8 cellular contexts compared by ENCODE assay signal in the genomic region with DNA sequence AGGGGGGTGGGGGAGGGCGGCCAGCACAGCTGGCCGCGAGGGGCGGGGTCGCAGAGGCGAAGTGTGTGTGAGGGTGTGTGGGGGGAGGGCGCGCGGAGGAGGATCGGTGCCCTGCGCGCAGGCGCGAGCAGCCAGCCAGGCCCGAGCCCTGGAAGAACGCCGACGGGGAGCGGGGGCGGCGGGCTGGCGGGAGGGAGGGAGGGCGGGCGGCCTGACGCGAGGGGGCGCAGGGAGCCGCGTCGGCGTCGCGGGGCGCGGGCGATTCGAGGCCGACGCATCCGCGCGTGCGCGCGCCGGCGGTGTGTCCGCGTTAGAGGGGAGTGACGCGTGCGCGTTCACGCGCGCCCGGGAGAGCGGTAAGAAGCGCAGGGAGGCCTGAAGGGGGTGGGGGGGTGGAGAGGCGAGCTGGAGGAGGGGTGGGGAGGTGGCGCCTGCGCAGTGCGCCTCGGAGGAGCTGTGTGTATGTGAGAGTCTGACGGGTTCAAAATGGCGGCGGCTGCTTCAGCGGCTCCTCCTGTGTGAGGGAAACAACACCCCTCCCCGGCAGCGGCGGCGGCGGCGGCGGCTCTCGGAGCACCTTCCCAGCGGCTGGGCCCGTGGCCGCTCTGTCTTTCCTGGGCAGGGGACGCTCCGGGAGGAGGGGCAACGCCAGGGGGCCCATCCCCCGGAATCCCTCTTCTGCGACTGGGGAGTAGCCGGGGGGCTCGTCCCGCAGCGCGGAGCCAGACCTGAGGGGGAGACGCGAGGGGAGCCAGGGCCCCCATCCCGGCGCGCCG. TPM values are rescaled to one million over a fixed set of nuclear protein-coding genes. Genes with fewer than 3 reads are reported as not detected.
DNase-seq lines count a peak whose midpoint lies in the region; ATAC-seq lines count a peak whose summit lies in the region.

A gene (plus strand): TSS at position 463 of the 776 bp plus-strand sequence. CDS start 2,054 bp downstream, outside the sequence.

- H3K36me3 ChIP-seq in HUES6 (ENCODE audit: control insufficient read depth, insufficient read depth, low read length) = peaks cover 4% of the 10 kb centered on the region; the same call in 1 of the 2 replicates
- peaks cover 27% of the 10 kb centered on the region for H3K36me3 ChIP-seq in NT2/D1 (ENCODE audit: insufficient read depth, insufficient read length, low read length)
- H3K36me3 ChIP-seq in endocrine pancreas (ENCODE audit: control insufficient read depth, insufficient read depth, low read length) = no peaks in the 10 kb centered on the region
- no peaks in the 10 kb centered on the region for H3K36me3 ChIP-seq in mesendoderm (ENCODE audit: control insufficient read depth, insufficient read depth, low read length)

- H3K4me2 ChIP-seq in mesendoderm (ENCODE audit: low read length) = peak within 1 kb of the TSS; percentile 73

- peak within 1 kb of the TSS; percentile 61 for H2BK15ac ChIP-seq in mesendoderm (replicated peaks; ENCODE audit: low read depth)

- WGBS in mesendoderm (ENCODE audit: extremely low coverage, insufficient coverage, low lambda C conversion rate) = no CpG with 5 or more reads among the region's 95 CpGs

- H3K18ac ChIP-seq in mesendoderm (ENCODE audit: low read length) = peak within 1 kb of the TSS; percentile 100

- peak within 1 kb of the TSS; percentile 100 for H3K23ac ChIP-seq in mesendoderm (ENCODE audit: low read length)

- peaks cover 3% of the 10 kb centered on the region for H3K79me1 ChIP-seq in mesendoderm (ENCODE audit: low read length)

- H4K5ac ChIP-seq in mesendoderm (ENCODE audit: low read length) = no peak within 1 kb of the TSS

- H3K27ac ChIP-seq in HUES6 (ENCODE audit: low read depth, low read length) (peak within 1 kb of the TSS; percentile 86; the same call in 1 of the 2 replicates), mesendoderm (ENCODE audit: low read depth, low read length) (peak within 1 kb of the TSS; percentile 98)

- H3K4ac ChIP-seq in mesendoderm (ENCODE audit: low read depth, low read length) = peak within 1 kb of the TSS; percentile 97

- peak within 1 kb of the TSS; percentile 90 for H2BK120ac ChIP-seq in mesendoderm (ENCODE audit: low read depth, low read length)

- H3K9me3 ChIP-seq in HUES6 (ENCODE audit: control insufficient read depth, insufficient read depth, low read depth, low read length) (no peaks in the 10 kb centered on the region), NT2/D1 (ENCODE audit: insufficient read depth, low read length) (no peaks in the 10 kb centered on the region), endocrine pancreas (ENCODE audit: control insufficient read depth, low read length) (no peaks in the 10 kb centered on the region)

- peak; percentile 98 for DNase-seq in COR-L47 (lab: John Stamatoyannopoulos, UW)
- DNase-seq in NT2/D1 (ENCODE audit: low read depth, low spot score) = peak; percentile 100
- peak; percentile 99 for DNase-seq in activated CD8-positive, alpha-beta memory T cell treated with anti-CD3 and anti-CD28 coated beads, Interleukin-2, amount 50 U/mL, for 1 hour (ENCODE audit: extremely low read depth)
- peak; percentile 99 for DNase-seq in mesendoderm
- peak; percentile 99 for DNase-seq in stimulated activated CD8-positive, alpha-beta memory T cell treated with anti-CD3 and anti-CD28 coated beads, Interleukin-12 subunit alpha, Interleukin-12 subunit beta, amount 100 ng/mL, for 4 hours (ENCODE audit: low read depth)

- H3K4me1 ChIP-seq in HUES6 (ENCODE audit: control insufficient read depth, insufficient read depth, low read length) (peaks cover 21% of the 10 kb centered on the region), NT2/D1 (ENCODE audit: insufficient read depth, insufficient read length) (no peaks in the 10 kb centered on the region), endocrine pancreas (ENCODE audit: control insufficient read depth, insufficient read depth, low read length) (no peaks in the 10 kb centered on the region), mesendoderm (ENCODE audit: control insufficient read depth, low read depth, low read length) (no peaks in the 10 kb centered on the region)

- peak within 1 kb of the TSS; percentile 95 for H3K56ac ChIP-seq in mesendoderm (ENCODE audit: low read length)

- H3K4me3 ChIP-seq in HUES6 (ENCODE audit: low read depth, low read length) = peak within 1 kb of the TSS; percentile 97
- H3K4me3 ChIP-seq in NT2/D1 (ENCODE audit: insufficient read length, low read depth) = peak within 1 kb of the TSS; percentile 96
- H3K4me3 ChIP-seq in endocrine pancreas (ENCODE audit: control insufficient read depth, insufficient read depth, low read length) = peak within 1 kb of the TSS; percentile 92
- peak within 1 kb of the TSS; percentile 99 for H3K4me3 ChIP-seq in mesendoderm (ENCODE audit: low read length)

- peak within 1 kb of the TSS; percentile 96 for H4K8ac ChIP-seq in mesendoderm (ENCODE audit: low read depth, low read length)

- peaks cover 41% of the 10 kb centered on the region for H3K79me2 ChIP-seq in mesendoderm (ENCODE audit: control insufficient read depth, insufficient read depth, low read length)

- H2BK5ac ChIP-seq in mesendoderm (ENCODE audit: low read length) = peak within 1 kb of the TSS; percentile 45

- H3K9ac ChIP-seq in HUES6 (ENCODE audit: low read length) = peak within 1 kb of the TSS; percentile 94
- H3K9ac ChIP-seq in NT2/D1 (ENCODE audit: insufficient read length, low read depth) = peak within 1 kb of the TSS; percentile 98
- H3K9ac ChIP-seq in endocrine pancreas (ENCODE audit: control insufficient read depth, insufficient read depth, low read length) = peak within 1 kb of the TSS; percentile 84
- peak within 1 kb of the TSS; percentile 97 for H3K9ac ChIP-seq in mesendoderm (ENCODE audit: low read length)

- H2AK5ac ChIP-seq in mesendoderm (ENCODE audit: low read length) = no peak within 1 kb of the TSS

- peak; percentile 59 for ATAC-seq in GM21423 (IDR thresholded peaks at IDR 0.05; ENCODE audit: unreplicated experiment)

- H3K27me3 ChIP-seq in HUES6 (ENCODE audit: control insufficient read depth, insufficient read depth, low read length) (no peaks in the 10 kb centered on the region), NT2/D1 (ENCODE audit: insufficient read depth, insufficient read length) (peaks cover 12% of the 10 kb centered on the region), endocrine pancreas (ENCODE audit: control insufficient read depth, insufficient read depth, low read length) (no peaks in the 10 kb centered on the region), mesendoderm (ENCODE audit: insufficient read depth, low read length, poor library complexity) (peaks cover 1% of the 10 kb centered on the region)

RNA-seq across cellular contexts. Expression of the gene that starts here (rescaled TPM):
- 37.4 TPM for polyA plus RNA-seq in mesendoderm (2013, experiment 1 of 2)
- 35.7 TPM for polyA plus RNA-seq in mesendoderm (2013, experiment 2 of 2)

Comparison
In these comparisons a context has a peak if more than half of its experiments do, and no peak if none do; other contexts are left out.
1. Peak in every context shown above with its lines: DNase-seq, ATAC-seq, H3K4me3 ChIP-seq and H3K27ac ChIP-seq.